ENCODE assay signal across 16 cellular contexts in the genomic region with DNA sequence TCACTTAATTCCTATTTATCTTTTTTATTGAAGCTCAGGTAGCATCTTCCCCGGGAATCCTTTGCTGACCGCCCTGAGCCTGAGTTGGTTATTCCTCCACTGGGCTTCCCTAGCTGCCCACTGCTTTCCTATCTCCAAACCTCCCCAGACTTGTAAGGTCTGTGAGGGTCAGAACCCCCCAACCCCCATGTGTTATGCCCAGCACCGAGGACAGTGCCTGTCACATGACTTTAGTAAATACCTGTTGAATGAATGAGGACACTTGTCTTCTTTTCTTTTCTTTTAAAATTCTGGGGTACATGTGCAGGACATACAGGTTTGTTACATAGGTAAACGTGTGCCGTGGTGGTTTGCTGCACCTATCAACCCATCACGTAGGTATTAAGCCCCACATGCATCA.
A peak's percentile ranks its signal among the peaks of the same experiment; 100 is the strongest.
DNase-seq lines count a peak whose midpoint lies in the region; ATAC-seq and TF ChIP-seq lines count a peak whose summit lies in the region.
"Had no signal": no experiment of that assay in that cellular context is flagged by ENCODE, and none has a peak within 500 bp of the region (broad histone marks: within the 10 kb centered on the region; RNA-seq: fewer than 3 reads in every experiment).

No MANE protein-coding gene starts in this region.

- peak overlapping the region; percentile 16 for H3K27ac Mint-ChIP-seq in nephron progenitor cell
- H3K27ac Mint-ChIP-seq: CD8-positive, alpha-beta memory T cell; HFFc6 had no signal

- H3K27me3 ChIP-seq in body of pancreas: no peaks in the 10 kb centered on the region
- H3K27me3 ChIP-seq in thyroid gland: no peaks in the 10 kb centered on the region
- H3K27me3 ChIP-seq in gastrocnemius medialis: no peaks in the 10 kb centered on the region

- H3K4me3 Mint-ChIP-seq in nephron progenitor cell: no peak overlapping the region
- H3K4me3 Mint-ChIP-seq: CD8-positive, alpha-beta memory T cell; H9; HFFc6 had no signal

- TF ChIP-seq POLR2A in body of pancreas (IDR thresholded peaks at IDR 0.05): no peak
- no peak for TF ChIP-seq POLR2A in thyroid gland (IDR thresholded peaks at IDR 0.05)
- no peak for TF ChIP-seq POLR2A in gastrocnemius medialis (IDR thresholded peaks at IDR 0.05)

- in situ Hi-C loops in gastrocnemius medialis (cut with MboI; ENCODE audit: low sequenced_read_pairs in 4 of 4): no loop called here

- TF ChIP-seq CTCF in body of pancreas (IDR thresholded peaks at IDR 0.05): no peak
- TF ChIP-seq CTCF in nephron progenitor cell (IDR thresholded peaks at IDR 0.05): no peak
- TF ChIP-seq CTCF in thyroid gland (IDR thresholded peaks at IDR 0.05): no peak
- TF ChIP-seq CTCF in gastrocnemius medialis (IDR thresholded peaks at IDR 0.05 in 4 of 5, conservative IDR thresholded peaks at IDR 0.05 in 1 of 5): no peak

- peaks cover 27% of the 10 kb centered on the region for H3K36me3 Mint-ChIP-seq in nephron progenitor cell (ENCODE audit: low read depth)

- H3K9me3 ChIP-seq in body of pancreas (no peaks in the 10 kb centered on the region), thyroid gland (no peaks in the 10 kb centered on the region), gastrocnemius medialis (no peaks in the 10 kb centered on the region)
- H3K9me3 ChIP-seq: A549, Caco-2 had no signal

- intact Hi-C loops in body of pancreas (cut with DNase I): no loop called here
- intact Hi-C loops in thyroid gland (cut with DNase I): no loop called here
- intact Hi-C loops in gastrocnemius medialis (cut with DNase I; ENCODE audit: low total_unique reads): no loop called here

- ATAC-seq in body of pancreas: no peak
- ATAC-seq in GM21576 (IDR thresholded peaks at IDR 0.05; ENCODE audit: unreplicated experiment): no peak
- no peak for ATAC-seq in gastrocnemius medialis
- ATAC-seq: A549 had no signal

- H3K36me3 ChIP-seq in body of pancreas (replicated peaks in 1 of 2; ENCODE audit: insufficient read depth in 1 of 2, low read depth in 2 of 2) (no peaks in the 10 kb centered on the region), thyroid gland (no peaks in the 10 kb centered on the region), gastrocnemius medialis (no peaks in the 10 kb centered on the region)

- 71 to 74% methylated on average over 6 of the region's 6 CpGs for WGBS in body of pancreas, 2 donors
- WGBS in thyroid gland, 2 donors: 89 to 90% methylated on average over 6 of the region's 6 CpGs

- H3K27ac ChIP-seq in body of pancreas: peak overlapping the region in 3 of 4 donors; percentile 58 to 76 (median 69)
- peak overlapping the region; percentile 2 to 69 (median 30) for H3K27ac ChIP-seq in thyroid gland
- H3K27ac ChIP-seq in gastrocnemius medialis: no peak overlapping the region
- H3K27ac ChIP-seq: A549, KMS-11 had no signal

- peaks cover 47% of the 10 kb centered on the region for H3K4me1 Mint-ChIP-seq in nephron progenitor cell

- no peak for TF ChIP-seq EP300 in Ishikawa (IDR thresholded peaks at IDR 0.05; ENCODE audit: borderline replicate concordance)

- peaks cover 3% of the 10 kb centered on the region for H3K9me3 Mint-ChIP-seq in nephron progenitor cell
- H3K9me3 Mint-ChIP-seq: H9, HFFc6 had no signal

- H3K27me3 Mint-ChIP-seq in nephron progenitor cell (ENCODE audit: low read depth, poor library complexity): no peaks in the 10 kb centered on the region

- no peak for DNase-seq in body of pancreas
- DNase-seq in nephron progenitor cell: no peak
- DNase-seq in thyroid gland: no peak
- DNase-seq in AG08395 (ENCODE audit: low spot score): no peak
- no peak for DNase-seq in gastrocnemius medialis
- DNase-seq: Caco-2; CD8-positive, alpha-beta memory T cell; DND-41; GDM1; H9; HFFc6; IMR-90 had no signal

- TF ChIP-seq RAD21 in Ishikawa (IDR thresholded peaks at IDR 0.05; ENCODE audit: low read depth): no peak

- no peak overlapping the region for H3K4me3 ChIP-seq in body of pancreas
- H3K4me3 ChIP-seq in thyroid gland (replicated peaks in 1 of 3): no peak overlapping the region
- H3K4me3 ChIP-seq in gastrocnemius medialis: no peak overlapping the region
- H3K4me3 ChIP-seq: A549 had no signal

- H3K4me1 ChIP-seq in body of pancreas (peaks cover 71% of the 10 kb centered on the region), thyroid gland (peaks cover 14 to 47% of the 10 kb centered on the region in 2 donors), gastrocnemius medialis (peaks cover 0 to 4% of the 10 kb centered on the region in 2 donors)
- H3K4me1 ChIP-seq: Caco-2 had no signal

TF ChIP-seq in Ishikawa, 13 proteins besides CTCF, POLR2A, EP300 and RAD21:
- TF ChIP-seq ZBTB7A (IDR thresholded peaks at IDR 0.05; ENCODE audit: low read depth): no peak
- no peak for TF ChIP-seq CEBPB (IDR thresholded peaks at IDR 0.05)
- no peak for TF ChIP-seq YY1 (IDR thresholded peaks at IDR 0.05; ENCODE audit: low read depth)
- TF ChIP-seq MAX (IDR thresholded peaks at IDR 0.05): no peak
- TF ChIP-seq REST (IDR thresholded peaks at IDR 0.05; ENCODE audit: low read depth): peak; percentile 38; the same call in 1 of the 2 replicates
- no peak for TF ChIP-seq TAF1 (IDR thresholded peaks at IDR 0.05; ENCODE audit: low read depth)
- TF ChIP-seq, protein P1, sequence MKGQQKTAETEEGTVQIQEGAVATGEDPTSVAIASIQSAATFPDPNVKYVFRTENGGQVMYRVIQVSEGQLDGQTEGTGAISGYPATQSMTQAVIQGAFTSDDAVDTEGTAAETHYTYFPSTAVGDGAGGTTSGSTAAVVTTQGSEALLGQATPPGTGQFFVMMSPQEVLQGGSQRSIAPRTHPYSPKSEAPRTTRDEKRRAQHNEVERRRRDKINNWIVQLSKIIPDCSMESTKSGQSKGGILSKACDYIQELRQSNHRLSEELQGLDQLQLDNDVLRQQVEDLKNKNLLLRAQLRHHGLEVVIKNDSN (IDR thresholded peaks at IDR 0.05): 0 out of 2 replicates have a peak, but pooled peaks have one; percentile 10

Comparison
In these comparisons a context has a peak if more than half of its experiments do, and no peak if none do; other contexts are left out.
1. H3K27ac ChIP-seq: peak in body of pancreas (3 of 4) and thyroid gland (3 of 3); none in gastrocnemius medialis (0 of 4).